ENCODE assay signal across 1 cellular context in genomic region chr6:142146828-142147662, GRCh38.
TF ChIP-seq lines count a peak whose summit lies in the region.

Gene NMBR (minus strand): TSS chr6:142147122. CDS start chr6:142088658, 58,464 bp downstream.
A gene with protein sequence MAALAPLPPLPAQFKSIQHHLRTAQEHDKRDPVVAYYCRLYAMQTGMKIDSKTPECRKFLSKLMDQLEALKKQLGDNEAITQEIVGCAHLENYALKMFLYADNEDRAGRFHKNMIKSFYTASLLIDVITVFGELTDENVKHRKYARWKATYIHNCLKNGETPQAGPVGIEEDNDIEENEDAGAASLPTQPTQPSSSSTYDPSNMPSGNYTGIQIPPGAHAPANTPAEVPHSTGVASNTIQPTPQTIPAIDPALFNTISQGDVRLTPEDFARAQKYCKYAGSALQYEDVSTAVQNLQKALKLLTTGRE (plus strand): TSS chr6:142147263. CDS start chr6:142147288, 25 bp downstream.

TF ChIP-seq in GM12878, 131 proteins besides CTCF, POLR2A, EP300 and RAD21 (continued from another document and continues in another):
- peak; percentile 21; the same call in 1 of the 2 replicates for TF ChIP-seq ZNF592 (IDR thresholded peaks at IDR 0.05)
- peak; percentile 79 for TF ChIP-seq CREB1 (IDR thresholded peaks at IDR 0.05; ENCODE audit: low read depth)
- TF ChIP-seq JUND (IDR thresholded peaks at IDR 0.05; ENCODE audit: low read depth, low read length): no peak
- TF ChIP-seq ZNF622 (IDR thresholded peaks at IDR 0.05): no peak
- no peak for TF ChIP-seq NRF1 (conservative IDR thresholded peaks at IDR 0.05; ENCODE audit: low read depth, low read length)
- peak; percentile 24; the same call in 1 of the 2 replicates for TF ChIP-seq STAT1 (conservative IDR thresholded peaks at IDR 0.05)
- peak; percentile 87 for TF ChIP-seq GATAD2B (conservative IDR thresholded peaks at IDR 0.05; ENCODE audit: low read depth)
- no peak for TF ChIP-seq KAT2A (conservative IDR thresholded peaks at IDR 0.05; ENCODE audit: control insufficient read depth, low read depth, low read length)
- TF ChIP-seq BRCA1 (IDR thresholded peaks at IDR 0.05; ENCODE audit: low read depth, low read length): no peak
- TF ChIP-seq, protein P1, sequence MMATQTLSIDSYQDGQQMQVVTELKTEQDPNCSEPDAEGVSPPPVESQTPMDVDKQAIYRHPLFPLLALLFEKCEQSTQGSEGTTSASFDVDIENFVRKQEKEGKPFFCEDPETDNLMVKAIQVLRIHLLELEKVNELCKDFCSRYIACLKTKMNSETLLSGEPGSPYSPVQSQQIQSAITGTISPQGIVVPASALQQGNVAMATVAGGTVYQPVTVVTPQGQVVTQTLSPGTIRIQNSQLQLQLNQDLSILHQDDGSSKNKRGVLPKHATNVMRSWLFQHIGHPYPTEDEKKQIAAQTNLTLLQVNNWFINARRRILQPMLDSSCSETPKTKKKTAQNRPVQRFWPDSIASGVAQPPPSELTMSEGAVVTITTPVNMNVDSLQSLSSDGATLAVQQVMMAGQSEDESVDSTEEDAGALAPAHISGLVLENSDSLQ (IDR thresholded peaks at IDR 0.05): peak; percentile 52; the same call in 1 of the 2 replicates
- TF ChIP-seq CBX5 (IDR thresholded peaks at IDR 0.05; ENCODE audit: low read depth): peak; percentile 97
- peak; percentile 96 for TF ChIP-seq CBFB (IDR thresholded peaks at IDR 0.05; ENCODE audit: low read depth)
- no peak for TF ChIP-seq SUPT20H (IDR thresholded peaks at IDR 0.05; ENCODE audit: borderline replicate concordance, control insufficient read depth, low read depth, low read length)
- TF ChIP-seq ZBTB40 (IDR thresholded peaks at IDR 0.05; ENCODE audit: borderline replicate concordance): peak; percentile 92
- TF ChIP-seq MTA3 (IDR thresholded peaks at IDR 0.05; ENCODE audit: borderline replicate concordance, low read length): no peak
- no peak for TF ChIP-seq NFYA (IDR thresholded peaks at IDR 0.05; ENCODE audit: borderline replicate concordance, low read depth, low read length)
- TF ChIP-seq, protein P2, sequence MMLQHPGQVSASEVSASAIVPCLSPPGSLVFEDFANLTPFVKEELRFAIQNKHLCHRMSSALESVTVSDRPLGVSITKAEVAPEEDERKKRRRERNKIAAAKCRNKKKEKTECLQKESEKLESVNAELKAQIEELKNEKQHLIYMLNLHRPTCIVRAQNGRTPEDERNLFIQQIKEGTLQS (IDR thresholded peaks at IDR 0.05; ENCODE audit: borderline replicate concordance, extremely low read depth, low read depth, low read length): no peak
- peak; percentile 47 for TF ChIP-seq SIX5 (IDR thresholded peaks at IDR 0.05; ENCODE audit: low read depth, low read length, severe bottlenecking)
- TF ChIP-seq NBN (IDR thresholded peaks at IDR 0.05): peak; percentile 94
- peak; percentile 23 to 36; a peak in 1 of 4 replicates for TF ChIP-seq IKZF2 (IDR thresholded peaks at IDR 0.05)
- TF ChIP-seq PML (IDR thresholded peaks at IDR 0.05; ENCODE audit: low read length): peak; percentile 89
- TF ChIP-seq POLR2AphosphoS5 (IDR thresholded peaks at IDR 0.05; ENCODE audit: low read length): peak; percentile 90
- TF ChIP-seq, protein P3, sequence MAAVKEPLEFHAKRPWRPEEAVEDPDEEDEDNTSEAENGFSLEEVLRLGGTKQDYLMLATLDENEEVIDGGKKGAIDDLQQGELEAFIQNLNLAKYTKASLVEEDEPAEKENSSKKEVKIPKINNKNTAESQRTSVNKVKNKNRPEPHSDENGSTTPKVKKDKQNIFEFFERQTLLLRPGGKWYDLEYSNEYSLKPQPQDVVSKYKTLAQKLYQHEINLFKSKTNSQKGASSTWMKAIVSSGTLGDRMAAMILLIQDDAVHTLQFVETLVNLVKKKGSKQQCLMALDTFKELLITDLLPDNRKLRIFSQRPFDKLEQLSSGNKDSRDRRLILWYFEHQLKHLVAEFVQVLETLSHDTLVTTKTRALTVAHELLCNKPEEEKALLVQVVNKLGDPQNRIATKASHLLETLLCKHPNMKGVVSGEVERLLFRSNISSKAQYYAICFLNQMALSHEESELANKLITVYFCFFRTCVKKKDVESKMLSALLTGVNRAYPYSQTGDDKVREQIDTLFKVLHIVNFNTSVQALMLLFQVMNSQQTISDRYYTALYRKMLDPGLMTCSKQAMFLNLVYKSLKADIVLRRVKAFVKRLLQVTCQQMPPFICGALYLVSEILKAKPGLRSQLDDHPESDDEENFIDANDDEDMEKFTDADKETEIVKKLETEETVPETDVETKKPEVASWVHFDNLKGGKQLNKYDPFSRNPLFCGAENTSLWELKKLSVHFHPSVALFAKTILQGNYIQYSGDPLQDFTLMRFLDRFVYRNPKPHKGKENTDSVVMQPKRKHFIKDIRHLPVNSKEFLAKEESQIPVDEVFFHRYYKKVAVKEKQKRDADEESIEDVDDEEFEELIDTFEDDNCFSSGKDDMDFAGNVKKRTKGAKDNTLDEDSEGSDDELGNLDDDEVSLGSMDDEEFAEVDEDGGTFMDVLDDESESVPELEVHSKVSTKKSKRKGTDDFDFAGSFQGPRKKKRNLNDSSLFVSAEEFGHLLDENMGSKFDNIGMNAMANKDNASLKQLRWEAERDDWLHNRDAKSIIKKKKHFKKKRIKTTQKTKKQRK (IDR thresholded peaks at IDR 0.05; ENCODE audit: low read depth, low read length): no peak
- TF ChIP-seq, protein P4, sequence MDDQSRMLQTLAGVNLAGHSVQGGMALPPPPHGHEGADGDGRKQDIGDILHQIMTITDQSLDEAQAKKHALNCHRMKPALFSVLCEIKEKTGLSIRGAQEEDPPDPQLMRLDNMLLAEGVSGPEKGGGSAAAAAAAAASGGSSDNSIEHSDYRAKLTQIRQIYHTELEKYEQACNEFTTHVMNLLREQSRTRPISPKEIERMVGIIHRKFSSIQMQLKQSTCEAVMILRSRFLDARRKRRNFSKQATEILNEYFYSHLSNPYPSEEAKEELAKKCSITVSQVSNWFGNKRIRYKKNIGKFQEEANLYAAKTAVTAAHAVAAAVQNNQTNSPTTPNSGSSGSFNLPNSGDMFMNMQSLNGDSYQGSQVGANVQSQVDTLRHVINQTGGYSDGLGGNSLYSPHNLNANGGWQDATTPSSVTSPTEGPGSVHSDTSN (IDR thresholded peaks at IDR 0.05; ENCODE audit: insufficient replicate concordance, low read depth, low read length): no peak
- peak; percentile 83 for TF ChIP-seq ELK1 (IDR thresholded peaks at IDR 0.05; ENCODE audit: low read depth, low read length)
- no peak; the same call in 1 of the 2 replicates for TF ChIP-seq ZNF217 (IDR thresholded peaks at IDR 0.05)
- TF ChIP-seq BHLHE40 (IDR thresholded peaks at IDR 0.05; ENCODE audit: borderline replicate concordance in 1 of 2, low read depth in 2 of 2, low read length in 1 of 2): peak; percentile 93 to 96
- peak; percentile 62 for TF ChIP-seq MEF2B (IDR thresholded peaks at IDR 0.05; ENCODE audit: partially characterized antibody, poor library complexity, severe bottlenecking)
- TF ChIP-seq MYB (IDR thresholded peaks at IDR 0.05; ENCODE audit: borderline replicate concordance, low read depth, low read length): peak; percentile 90
- TF ChIP-seq NR2F1 (conservative IDR thresholded peaks at IDR 0.05): peak; percentile 96
- TF ChIP-seq, protein P5, sequence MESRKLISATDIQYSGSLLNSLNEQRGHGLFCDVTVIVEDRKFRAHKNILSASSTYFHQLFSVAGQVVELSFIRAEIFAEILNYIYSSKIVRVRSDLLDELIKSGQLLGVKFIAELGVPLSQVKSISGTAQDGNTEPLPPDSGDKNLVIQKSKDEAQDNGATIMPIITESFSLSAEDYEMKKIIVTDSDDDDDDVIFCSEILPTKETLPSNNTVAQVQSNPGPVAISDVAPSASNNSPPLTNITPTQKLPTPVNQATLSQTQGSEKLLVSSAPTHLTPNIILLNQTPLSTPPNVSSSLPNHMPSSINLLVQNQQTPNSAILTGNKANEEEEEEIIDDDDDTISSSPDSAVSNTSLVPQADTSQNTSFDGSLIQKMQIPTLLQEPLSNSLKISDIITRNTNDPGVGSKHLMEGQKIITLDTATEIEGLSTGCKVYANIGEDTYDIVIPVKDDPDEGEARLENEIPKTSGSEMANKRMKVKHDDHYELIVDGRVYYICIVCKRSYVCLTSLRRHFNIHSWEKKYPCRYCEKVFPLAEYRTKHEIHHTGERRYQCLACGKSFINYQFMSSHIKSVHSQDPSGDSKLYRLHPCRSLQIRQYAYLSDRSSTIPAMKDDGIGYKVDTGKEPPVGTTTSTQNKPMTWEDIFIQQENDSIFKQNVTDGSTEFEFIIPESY (IDR thresholded peaks at IDR 0.05): no peak
- peak; percentile 80; the same call in 1 of the 2 replicates for TF ChIP-seq TARDBP (IDR thresholded peaks at IDR 0.05; ENCODE audit: borderline replicate concordance)
- TF ChIP-seq RBBP5 (conservative IDR thresholded peaks at IDR 0.05): no peak
- peak; percentile 69; the same call in 1 of the 2 replicates for TF ChIP-seq IRF4 (IDR thresholded peaks at IDR 0.05; ENCODE audit: low read depth, low read length)
- TF ChIP-seq, protein P6, sequence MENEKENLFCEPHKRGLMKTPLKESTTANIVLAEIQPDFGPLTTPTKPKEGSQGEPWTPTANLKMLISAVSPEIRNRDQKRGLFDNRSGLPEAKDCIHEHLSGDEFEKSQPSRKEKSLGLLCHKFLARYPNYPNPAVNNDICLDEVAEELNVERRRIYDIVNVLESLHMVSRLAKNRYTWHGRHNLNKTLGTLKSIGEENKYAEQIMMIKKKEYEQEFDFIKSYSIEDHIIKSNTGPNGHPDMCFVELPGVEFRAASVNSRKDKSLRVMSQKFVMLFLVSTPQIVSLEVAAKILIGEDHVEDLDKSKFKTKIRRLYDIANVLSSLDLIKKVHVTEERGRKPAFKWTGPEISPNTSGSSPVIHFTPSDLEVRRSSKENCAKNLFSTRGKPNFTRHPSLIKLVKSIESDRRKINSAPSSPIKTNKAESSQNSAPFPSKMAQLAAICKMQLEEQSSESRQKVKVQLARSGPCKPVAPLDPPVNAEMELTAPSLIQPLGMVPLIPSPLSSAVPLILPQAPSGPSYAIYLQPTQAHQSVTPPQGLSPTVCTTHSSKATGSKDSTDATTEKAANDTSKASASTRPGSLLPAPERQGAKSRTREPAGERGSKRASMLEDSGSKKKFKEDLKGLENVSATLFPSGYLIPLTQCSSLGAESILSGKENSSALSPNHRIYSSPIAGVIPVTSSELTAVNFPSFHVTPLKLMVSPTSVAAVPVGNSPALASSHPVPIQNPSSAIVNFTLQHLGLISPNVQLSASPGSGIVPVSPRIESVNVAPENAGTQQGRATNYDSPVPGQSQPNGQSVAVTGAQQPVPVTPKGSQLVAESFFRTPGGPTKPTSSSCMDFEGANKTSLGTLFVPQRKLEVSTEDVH (IDR thresholded peaks at IDR 0.05; ENCODE audit: low read depth, partially characterized antibody): peak; percentile 69
- TF ChIP-seq JUNB (IDR thresholded peaks at IDR 0.05): no peak
- TF ChIP-seq ASH2L (IDR thresholded peaks at IDR 0.05; ENCODE audit: borderline replicate concordance, low read depth): no peak
